ENCODE assay signal across 8 cellular contexts in genomic region chr19:31349160-31349881, GRCh38. TPM values are rescaled to one million over a fixed set of nuclear protein-coding genes. Genes with fewer than 3 reads are reported as not detected.
A peak's percentile ranks its signal among the peaks of the same experiment; 100 is the strongest.
DNase-seq lines count a peak whose midpoint lies in the region; ATAC-seq and TF ChIP-seq lines count a peak whose summit lies in the region.

Gene TSHZ3, minus strand, starts transcription at chr19:31349436. Its CDS starts 217 bp downstream, at chr19:31349219.

- H3K4me3 Mint-ChIP-seq in activated CD8-positive, alpha-beta T cell treated with anti-CD3 and anti-CD28 coated beads, Interleukin-2, amount 10 ng/mL, durations not matched to agents 7 days and 5 days: peak within 1 kb of the TSS; percentile 71

- no peaks in the 10 kb centered on the region for H3K9me3 Mint-ChIP-seq in activated CD8-positive, alpha-beta T cell treated with anti-CD3 and anti-CD28 coated beads, Interleukin-2, amount 10 ng/mL, durations not matched to agents 7 days and 5 days (ENCODE audit: insufficient read depth)

- H3K4me1 ChIP-seq in muscle layer of colon (ENCODE audit: insufficient read depth, low read length): peaks cover 43% of the 10 kb centered on the region
- peaks cover 48% of the 10 kb centered on the region for H3K4me1 ChIP-seq in suprapubic skin

- CTCF ChIA-PET in activated CD8-positive, alpha-beta T cell treated with anti-CD3 and anti-CD28 coated beads, Interleukin-2, amount 10 ng/mL, durations not matched to agents 7 days and 5 days (lab: Charles Lee): no interaction called here

- H3K4me3 ChIP-seq in LNCaP clone FGC (ENCODE audit: low read depth, low read length) (peak within 1 kb of the TSS; percentile 60), muscle layer of colon (ENCODE audit: low read depth in 1 of 2, low read length in 2 of 2) (peak within 1 kb of the TSS; percentile 61 to 75), suprapubic skin (peak within 1 kb of the TSS; percentile 98)

- H3K9me3 ChIP-seq in muscle layer of colon (ENCODE audit: low read length) (no peaks in the 10 kb centered on the region), suprapubic skin (no peaks in the 10 kb centered on the region)

- H3K27ac ChIP-seq in muscle layer of colon (ENCODE audit: low read depth, low read length) (peak within 1 kb of the TSS; percentile 86), suprapubic skin (peak within 1 kb of the TSS; percentile 93)

- TF ChIP-seq POLR2A in suprapubic skin (IDR thresholded peaks at IDR 0.05): no peak

- TF ChIP-seq CTCF in LNCaP clone FGC (IDR thresholded peaks at IDR 0.05; ENCODE audit: control insufficient read depth, extremely low read depth, insufficient read depth): no peak
- no peak for TF ChIP-seq CTCF in suprapubic skin (IDR thresholded peaks at IDR 0.05)

- ATAC-seq in activated CD8-positive, alpha-beta T cell treated with anti-CD3 and anti-CD28 coated beads, Interleukin-2, amount 10 ng/mL, durations not matched to agents 7 days and 5 days: peak; percentile 72
- ATAC-seq in GM21717 (IDR thresholded peaks at IDR 0.05; ENCODE audit: unreplicated experiment): no peak
- no peak for ATAC-seq in GM21576 (IDR thresholded peaks at IDR 0.05; ENCODE audit: unreplicated experiment)

- no peak for TF ChIP-seq EP300 in suprapubic skin (IDR thresholded peaks at IDR 0.05)

- no peak within 1 kb of the TSS for H3K27ac Mint-ChIP-seq in activated CD8-positive, alpha-beta T cell treated with anti-CD3 and anti-CD28 coated beads, Interleukin-2, amount 10 ng/mL, durations not matched to agents 7 days and 5 days

- DNase-seq in AML-193 (lab: John Stamatoyannopoulos, UW) (peak; percentile 21 to 39), LNCaP clone FGC (ENCODE audit: low read depth) (no peak), fibroblast of gingiva (ENCODE audit: low read depth) (peak; percentile 93), suprapubic skin (ENCODE audit: low spot score in 2 of 2) (peak in 1 of 2 donors; percentile 87)
- DNase-seq in activated CD8-positive, alpha-beta T cell treated with anti-CD3 and anti-CD28 coated beads, Interleukin-2, amount 10 ng/mL, durations not matched to agents 7 days and 5 days: peak; percentile 61

- H3K36me3 ChIP-seq in muscle layer of colon (ENCODE audit: insufficient read depth, low read length): no peaks in the 10 kb centered on the region
- no peaks in the 10 kb centered on the region for H3K36me3 ChIP-seq in suprapubic skin

- H3K36me3 Mint-ChIP-seq in activated CD8-positive, alpha-beta T cell treated with anti-CD3 and anti-CD28 coated beads, Interleukin-2, amount 10 ng/mL, durations not matched to agents 7 days and 5 days (ENCODE audit: low read depth): peaks cover 5% of the 10 kb centered on the region

- H3K27me3 ChIP-seq in muscle layer of colon (ENCODE audit: control insufficient read depth in 1 of 2, insufficient read depth in 2 of 2, low read length in 2 of 2): no peaks in the 10 kb centered on the region
- H3K27me3 ChIP-seq in suprapubic skin: peaks cover 44% of the 10 kb centered on the region

- peaks cover 66% of the 10 kb centered on the region for H3K27me3 Mint-ChIP-seq in activated CD8-positive, alpha-beta T cell treated with anti-CD3 and anti-CD28 coated beads, Interleukin-2, amount 10 ng/mL, durations not matched to agents 7 days and 5 days (ENCODE audit: low read depth)

- H3K9ac ChIP-seq in muscle layer of colon (ENCODE audit: low read length): peak within 1 kb of the TSS; percentile 65

- H3K4me1 Mint-ChIP-seq in activated CD8-positive, alpha-beta T cell treated with anti-CD3 and anti-CD28 coated beads, Interleukin-2, amount 10 ng/mL, durations not matched to agents 7 days and 5 days (ENCODE audit: low read depth): peaks cover 21% of the 10 kb centered on the region

- POLR2A ChIA-PET in activated CD8-positive, alpha-beta T cell treated with anti-CD3 and anti-CD28 coated beads, Interleukin-2, amount 10 ng/mL, durations not matched to agents 7 days and 5 days (lab: Charles Lee): no interaction called here

- WGBS in suprapubic skin: under 1% methylated on average over 43 of the region's 86 CpGs

RNA-seq across cellular contexts. Expression of gene TSHZ3, which starts in this region (rescaled TPM):
- under 1 TPM; 0.57 to 0.82 TPM for total RNA-seq in activated CD8-positive, alpha-beta T cell treated with anti-CD3 and anti-CD28 coated beads, Interleukin-2, amount 10 ng/mL, durations not matched to agents 7 days and 5 days
- total RNA-seq in suprapubic skin: 1 to 10 TPM; 2.1 to 3.2 (median 2.7) TPM

Comparison
In these comparisons a context has a peak if more than half of its experiments do, and no peak if none do; other contexts are left out.
1. Peak in DNase-seq and ATAC-seq in activated CD8-positive, alpha-beta T cell treated with anti-CD3 and anti-CD28 coated beads, Interleukin-2, amount 10 ng/mL, durations not matched to agents 7 days and 5 days; RNA of the gene not detected or under 1 TPM.